In the genomic region with DNA sequence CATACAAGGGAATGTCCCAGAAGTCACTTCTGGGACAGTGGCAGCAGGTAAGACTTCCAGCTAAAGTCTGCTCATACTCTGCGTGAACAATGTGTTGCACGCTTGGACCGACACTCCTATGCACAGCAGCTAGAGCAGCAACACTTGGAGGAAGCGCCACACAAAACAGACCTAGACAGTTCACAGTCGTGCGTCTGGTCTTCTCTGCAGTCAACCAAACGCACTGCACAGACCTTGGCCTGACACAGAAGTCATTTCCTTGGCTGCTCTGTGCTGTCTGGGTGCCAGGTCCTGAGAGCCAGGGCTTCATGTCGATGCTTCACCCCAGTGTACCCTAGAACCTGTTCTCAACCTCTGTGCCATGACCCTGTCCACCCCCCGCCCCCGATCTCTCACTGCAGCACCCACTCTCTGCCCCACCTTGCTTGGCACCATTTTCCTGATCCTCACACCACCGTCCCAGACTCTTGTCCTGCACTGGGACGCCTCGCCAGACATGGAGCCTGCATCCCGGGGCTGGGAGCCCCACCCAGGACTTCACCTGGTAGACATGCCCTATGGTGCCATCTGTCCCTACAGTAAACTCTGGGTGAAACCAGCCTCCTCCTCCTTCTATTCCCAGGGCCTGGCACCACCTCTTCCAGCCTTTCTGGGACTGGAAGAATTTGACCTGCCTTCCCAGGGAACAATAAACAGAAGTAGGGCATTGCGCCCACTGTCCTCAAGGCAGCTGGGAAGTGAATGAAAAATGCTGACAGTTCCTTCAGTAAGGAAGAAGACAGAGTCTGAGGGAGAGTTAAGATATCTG, we compare ENCODE assay signal across 10 cellular contexts. TPM values are rescaled to one million over a fixed set of nuclear protein-coding genes. Genes with fewer than 3 reads are reported as not detected.
DNase-seq lines count a peak whose midpoint lies in the region; ATAC-seq, FAIRE-seq and TF ChIP-seq lines count a peak whose summit lies in the region.
"Had no signal": no experiment of that assay in that cellular context is flagged by ENCODE, and none has a peak within 500 bp of the region (broad histone marks: within the 10 kb centered on the region; RNA-seq: fewer than 3 reads in every experiment).

No MANE protein-coding gene starts in this region.

- H3K36me3 Mint-ChIP-seq in activated naive CD4-positive, alpha-beta T cell treated with anti-CD3 and anti-CD28 coated beads, Interleukin-2, amount 50 U/mL, for 72 hours: peaks cover 45 to 58% of the 10 kb centered on the region in 2 donors
- peaks cover 0 to 6% (median 4%) of the 10 kb centered on the region in 3 experiments; a peak in 4 of 7 replicates for H3K36me3 Mint-ChIP-seq in H9 (ENCODE audit: insufficient read depth in 1 of 3, low read depth in 3 of 3)

- peaks cover 12% of the 10 kb centered on the region for H3K23me2 ChIP-seq in H9 (ENCODE audit: insufficient read length, low read depth, low read length, poor library complexity, severe bottlenecking)

- no peak overlapping the region for H3K18ac ChIP-seq in H9 (ENCODE audit: insufficient read length, low read depth, low read length)

- no TSS peak for BruUV-seq in HepG2 (replicated peaks; lab: Mats Ljungman, UMichigan)

- no peak overlapping the region for H2BK12ac ChIP-seq in H9 (ENCODE audit: insufficient read length, low read depth, low read length)

- H3K36me3 ChIP-seq in HepG2 (replicated peaks in 1 of 2; ENCODE audit: control insufficient read depth in 1 of 2, insufficient read depth in 2 of 2, low read length in 2 of 2) (no peaks in the 10 kb centered on the region), suprapubic skin (no peaks in the 10 kb centered on the region)

- H2BK20ac ChIP-seq in H9 (ENCODE audit: low read depth, low read length, poor library complexity, severe bottlenecking): no peak overlapping the region

- H3K23ac ChIP-seq in H9 (ENCODE audit: insufficient read length, low read depth, low read length): no peak overlapping the region

- peaks cover 0 to 11% of the 10 kb centered on the region in 2 donors for H3K9me3 Mint-ChIP-seq in activated naive CD4-positive, alpha-beta T cell treated with anti-CD3 and anti-CD28 coated beads, Interleukin-2, amount 50 U/mL, for 72 hours
- H3K9me3 Mint-ChIP-seq in H9: peaks cover 0 to 4% of the 10 kb centered on the region in 2 experiments; a peak in 3 of 5 replicates
- H3K9me3 Mint-ChIP-seq: endodermal cell had no signal

- in situ Hi-C loops in HepG2 (cut with HindIII; ENCODE audit: extremely low pct_ligation_motif_present, low pct_unique_long_range_greater_than_20kb): no loop called here

- H3K4me1 ChIP-seq in HepG2 (ENCODE audit: insufficient read depth, low read length) (0 out of 2 replicates have a peak, but pooled peaks cover 5% of the 10 kb centered on the region), suprapubic skin (peaks cover 45% of the 10 kb centered on the region), H9 (ENCODE audit: insufficient read depth, low read length) (peaks cover 2% of the 10 kb centered on the region; the same call in 1 of the 2 replicates)

- TF ChIP-seq CTCF in RWPE1 (conservative IDR thresholded peaks at IDR 0.05; ENCODE audit: low read depth): no peak
- no peak for TF ChIP-seq CTCF in HepG2 (CRISPR knock-in tag; IDR thresholded peaks at IDR 0.05)
- TF ChIP-seq CTCF in suprapubic skin (IDR thresholded peaks at IDR 0.05): no peak
- TF ChIP-seq CTCF in H9 (conservative IDR thresholded peaks at IDR 0.05): no peak

- no peak overlapping the region for H3K4ac ChIP-seq in H9 (ENCODE audit: low read depth, low read length)

- peaks cover 4% of the 10 kb centered on the region for H3K79me2 ChIP-seq in HepG2 (ENCODE audit: insufficient read depth, low read length)
- no peaks in the 10 kb centered on the region; the same call in 1 of the 2 replicates for H3K79me2 ChIP-seq in H9 (ENCODE audit: insufficient read depth, low read length)

- TF ChIP-seq POLR2A in HepG2 (IDR thresholded peaks at IDR 0.05; ENCODE audit: insufficient read depth in 1 of 2, low read depth in 2 of 2, low read length in 2 of 2): no peak
- no peak for TF ChIP-seq POLR2A in suprapubic skin (IDR thresholded peaks at IDR 0.05)

- TF ChIP-seq RAD21 in HepG2 (CRISPR knock-in tag; IDR thresholded peaks at IDR 0.05): no peak

- peaks cover 49% of the 10 kb centered on the region for H3K27me3 Mint-ChIP-seq in H9 (ENCODE audit: low read depth)

- H4K91ac ChIP-seq in H9 (ENCODE audit: insufficient read length, low read depth, low read length): no peak overlapping the region

- 46% methylated on average over 8 of the region's 15 CpGs for WGBS in HepG2 (ENCODE audit: low lambda C conversion rate)
- 39% methylated on average over 15 of the region's 15 CpGs for WGBS in suprapubic skin
- no CpG with 5 or more reads among the region's 15 CpGs for WGBS in H9 (ENCODE audit: extremely low coverage, insufficient read length, low lambda C conversion rate)

- no peak overlapping the region for H3K9ac ChIP-seq in HepG2 (ENCODE audit: insufficient read depth, low read depth, low read length)
- no peak overlapping the region for H3K9ac ChIP-seq in H9 (ENCODE audit: extremely low read depth, insufficient read length, low read length)

- H3K27me3 ChIP-seq in HepG2 (ENCODE audit: control insufficient read depth in 1 of 2, insufficient read depth in 2 of 2, low read length in 2 of 2) (peaks cover 0 to 23% of the 10 kb centered on the region in 2 experiments; a peak in 3 of 5 replicates), suprapubic skin (peaks cover 14% of the 10 kb centered on the region), H9 (ENCODE audit: insufficient read depth, low read length) (peaks cover 15% of the 10 kb centered on the region; the same call in 1 of the 2 replicates)

- peak overlapping the region; percentile 26 for H3K27ac ChIP-seq in RWPE1
- no peak overlapping the region for H3K27ac ChIP-seq in HepG2 (ENCODE audit: extremely low read length, insufficient read depth, low read length)
- peak overlapping the region; percentile 74 for H3K27ac ChIP-seq in suprapubic skin
- no peak overlapping the region for H3K27ac ChIP-seq in H9 (ENCODE audit: insufficient read length, low read depth, low read length)

- H4K20me1 ChIP-seq in HepG2 (ENCODE audit: insufficient read depth, low read length) (no peaks in the 10 kb centered on the region), H9 (ENCODE audit: control insufficient read depth, insufficient read depth, insufficient read length) (peaks cover 4% of the 10 kb centered on the region)

- H3K4me2 ChIP-seq in HepG2 (ENCODE audit: low read depth, low read length): peak overlapping the region; percentile 32; the same call in 1 of the 2 replicates
- no peak overlapping the region for H3K4me2 ChIP-seq in H9 (ENCODE audit: insufficient read depth, insufficient read length, low read length)

- no peak overlapping the region for H3K4me3 Mint-ChIP-seq in H9
- H3K4me3 Mint-ChIP-seq: endodermal cell had no signal

- H3K56ac ChIP-seq in H9 (ENCODE audit: insufficient read length, low read depth, low read length): no peak overlapping the region

- DNase-seq in RWPE1 (ENCODE audit: low spot score): no peak
- DNase-seq in activated naive CD4-positive, alpha-beta T cell treated with anti-CD3 and anti-CD28 coated beads, Interleukin-2, amount 50 U/mL, for 72 hours (ENCODE audit: low spot score in 2 of 2): no peak
- DNase-seq in HepG2 (ENCODE audit: low spot score): no peak
- no peak for DNase-seq in suprapubic skin (ENCODE audit: low spot score in 2 of 2)
- no peak for DNase-seq in NCI-H446 (lab: John Stamatoyannopoulos, UW)
- no peak for DNase-seq in H9
- DNase-seq in NCI-H1930 (lab: John Stamatoyannopoulos, UW): no peak
- DNase-seq: endodermal cell, NCI-H2029 treated with DMSO at 0.1 percent for 48 hours, nephron progenitor cell had no signal

- no peak overlapping the region for H2BK5ac ChIP-seq in H9 (ENCODE audit: insufficient read length, low read length)

- H2AFZ ChIP-seq in HepG2 (ENCODE audit: low read length) (no peak overlapping the region), H9 (ENCODE audit: low read length) (no peak overlapping the region)

- CTCF ChIA-PET in RWPE1 (lab: Yijun Ruan, JAX) (no interaction called here), HepG2 (lab: Yijun Ruan, JAX; ENCODE audit: low intra/inter-chr PET ratio, low total read pairs) (no interaction called here)

- no peak overlapping the region for H4K8ac ChIP-seq in H9 (replicated peaks; ENCODE audit: insufficient read length, low read depth, low read length)

- no peak overlapping the region for H2BK15ac ChIP-seq in H9 (ENCODE audit: low read depth, low read length)

- H3K27ac Mint-ChIP-seq in activated naive CD4-positive, alpha-beta T cell treated with anti-CD3 and anti-CD28 coated beads, Interleukin-2, amount 50 U/mL, for 72 hours: peak overlapping the region; percentile 97 to 98
- peak overlapping the region in 1 of 3 experiments; percentile 2; a peak in 1 of 7 replicates for H3K27ac Mint-ChIP-seq in H9
- H3K27ac Mint-ChIP-seq: endodermal cell, nephron progenitor cell had no signal

- no peak overlapping the region for H3K14ac ChIP-seq in H9 (ENCODE audit: insufficient read depth, low read length)

- no peak overlapping the region for H2BK120ac ChIP-seq in H9 (ENCODE audit: low read depth, low read length, poor library complexity, severe bottlenecking)

- no peak overlapping the region for H3T11ph ChIP-seq in H9 (ENCODE audit: low read length)

- no peak overlapping the region for H4K5ac ChIP-seq in H9 (ENCODE audit: insufficient read length, low read depth, low read length)

- no peak for FAIRE-seq in HepG2 (lab: Jason Lieb, UNC)

- intact Hi-C loops in HepG2 (cut with micrococcal nuclease; ENCODE audit: unreplicated experiment): no loop called here

- no peaks in the 10 kb centered on the region for H3K9me3 ChIP-seq in HepG2 (ENCODE audit: low read length)
- H3K9me3 ChIP-seq in suprapubic skin: no peaks in the 10 kb centered on the region
- H3K9me3 ChIP-seq in H9 (ENCODE audit: control insufficient read depth, low read depth, low read length): no peaks in the 10 kb centered on the region

- peak; percentile 30 to 63 for ATAC-seq in activated naive CD4-positive, alpha-beta T cell treated with anti-CD3 and anti-CD28 coated beads, Interleukin-2, amount 50 U/mL, for 72 hours
- ATAC-seq in HepG2: no peak

- H3K4me3 ChIP-seq in HepG2 (replicated peaks in 1 of 3; ENCODE audit: insufficient read depth in 1 of 3, low read depth in 2 of 3, low read length in 3 of 3): peak overlapping the region in 1 of 3 experiments; percentile 15; a peak in 1 of 6 replicates
- peak overlapping the region; percentile 79 for H3K4me3 ChIP-seq in suprapubic skin

- TF ChIP-seq EP300 in HepG2 (IDR thresholded peaks at IDR 0.05; ENCODE audit: low read depth in 2 of 2, low read length in 2 of 2) (no peak), HepG2 (CRISPR knock-in tag; IDR thresholded peaks at IDR 0.05; ENCODE audit: borderline replicate concordance) (no peak), suprapubic skin (IDR thresholded peaks at IDR 0.05) (peak; percentile 15)

- POLR2A ChIA-PET in RWPE1 (lab: Yijun Ruan, JAX; ENCODE audit: low non-redundant PET): no interaction called here
- POLR2A ChIA-PET in HepG2 (lab: Yijun Ruan, JAX): no interaction called here

- H3K79me1 ChIP-seq in H9 (ENCODE audit: insufficient read depth, low read depth, low read length, poor library complexity, severe bottlenecking): no peaks in the 10 kb centered on the region

- H2AK5ac ChIP-seq in H9 (ENCODE audit: insufficient read length, low read length): no peak overlapping the region

- H3K4me1 Mint-ChIP-seq in H9: peaks cover 32 to 33% of the 10 kb centered on the region in 2 experiments

RNA-seq across cellular contexts. Expression of gene ATP10A, which starts 3.1 kb away (rescaled TPM):
- 10 to 100 TPM; 16.6 to 44.6 TPM for total RNA-seq in activated naive CD4-positive, alpha-beta T cell treated with anti-CD3 and anti-CD28 coated beads, Interleukin-2, amount 50 U/mL, for 72 hours
- 0.36 and 0.58 TPM in 2 replicates for total RNA-seq in HepG2 (2016; rRNA removed; fragmentation: Illumina TruSeq; extraction: Trizol)
- total RNA-seq in HepG2 (2016; cell fraction: cytosol; rRNA removed; fragmentation: Illumina TruSeq; extraction: Trizol; ENCODE audit: low read depth): 0.10 and 0.18 TPM in 2 replicates
- 0.31 and 0.87 TPM in 2 replicates for total RNA-seq in HepG2 (2016; cell fraction: insoluble cytoplasmic fraction; rRNA removed; fragmentation: Illumina TruSeq; extraction: Trizol)
- 0.22 and 0.24 TPM in 2 replicates for total RNA-seq in HepG2 (2016; cell fraction: membrane; rRNA removed; fragmentation: Illumina TruSeq; extraction: Trizol)
- 0.50 and 0.65 TPM in 2 replicates for total RNA-seq in HepG2 (2016; cell fraction: nucleus; rRNA removed; fragmentation: Illumina TruSeq; extraction: Trizol)
- 3.3 and 4.2 TPM in 2 replicates for polyA plus RNA-seq in HepG2 (2011; rRNA removed)
- polyA plus RNA-seq in HepG2 (2011; cell fraction: cytosol; rRNA removed): 1.8 and 3.2 TPM in 2 replicates
- 6.5 and 9.3 TPM in 2 replicates for polyA plus RNA-seq in HepG2 (2011; cell fraction: nucleus; rRNA removed)
- 2.9 and 4.6 TPM in 2 replicates for polyA plus RNA-seq in HepG2 (2012)
- polyA plus RNA-seq in HepG2 (2016; cell fraction: cytosol; fragmentation: Illumina TruSeq; extraction: Trizol; ENCODE audit: low read depth): 0.03 and 0.19 TPM in 2 replicates
- polyA plus RNA-seq in HepG2 (2016; cell fraction: insoluble cytoplasmic fraction; fragmentation: Illumina TruSeq; extraction: Trizol; ENCODE audit: low read depth): 0.15 and 0.17 TPM in 2 replicates
- polyA plus RNA-seq in HepG2 (2016; cell fraction: membrane; fragmentation: Illumina TruSeq; extraction: Trizol; ENCODE audit: low read depth): 0.16 and 0.19 TPM in 2 replicates
- 0.79 and 1.4 TPM in 2 replicates for polyA plus RNA-seq in HepG2 (2016; cell fraction: nucleus; fragmentation: Illumina TruSeq; extraction: Trizol; ENCODE audit: insufficient read depth, low read depth)
- 7.3 TPM in 1 of 2 replicates, not detected in the other for polyA minus RNA-seq in HepG2 (2011; rRNA and poly(A)+ RNA removed; ENCODE audit: low replicate concordance)
- 1.4 and 2.0 TPM in 2 replicates for polyA minus RNA-seq in HepG2 (2011; cell fraction: cytosol; rRNA and poly(A)+ RNA removed)
- 6.1 and 13.8 TPM in 2 replicates for polyA minus RNA-seq in HepG2 (2011; cell fraction: nucleus; rRNA and poly(A)+ RNA removed)
- 1 to 10 TPM; 3.8 to 7.1 (median 5.2) TPM for total RNA-seq in suprapubic skin
- total RNA-seq in H9 (2021): 3.9 and 4.4 TPM in 2 replicates

Comparison
In these comparisons a context has a peak if more than half of its experiments do, and no peak if none do; other contexts are left out.
1. H3K27ac ChIP-seq: peak in RWPE1 (single experiment) and suprapubic skin (single experiment); none in HepG2 (single experiment) and H9 (single experiment).